In genomic region chr4:87734084-87734483, GRCh38 we compare ENCODE assay signal across 27 cellular contexts.
"Had no signal": no experiment of that assay in that cellular context is flagged by ENCODE, and none has a peak within 500 bp of the region (broad histone marks: within the 10 kb centered on the region; RNA-seq: fewer than 3 reads in every experiment).

No MANE protein-coding gene starts in this region.

- H3K27me3 ChIP-seq: pancreas, suprapubic skin, tibial nerve, vagina had no signal

- H3K4me3 Mint-ChIP-seq: naive thymus-derived CD8-positive, alpha-beta T cell; nephron; neural crest cell; stimulated activated effector memory CD8-positive, alpha-beta T cell treated with anti-CD3 and anti-CD28 coated beads, Interleukin-12 subunit alpha, Interleukin-12 subunit beta, amount 100 ng/mL, for 72 hours; stimulated activated naive CD8-positive, alpha-beta T cell treated with anti-CD3 and anti-CD28 coated beads, Interleukin-15, Interleukin-2, amounts not matched to agents 100 ng/mL and 50 ng/mL, for 24 hours; type B pancreatic cell had no signal

- H3K9me3 ChIP-seq: left ventricle myocardium inferior, pancreas, prostate gland, suprapubic skin, thoracic aorta, tibial nerve, vagina had no signal

- H3K27me3 Mint-ChIP-seq: type B pancreatic cell had no signal

- H3K27ac Mint-ChIP-seq: naive thymus-derived CD8-positive, alpha-beta T cell; nephron; stimulated activated effector memory CD8-positive, alpha-beta T cell treated with anti-CD3 and anti-CD28 coated beads, Interleukin-12 subunit alpha, Interleukin-12 subunit beta, amount 100 ng/mL, for 72 hours; stimulated activated naive CD8-positive, alpha-beta T cell treated with anti-CD3 and anti-CD28 coated beads, Interleukin-15, Interleukin-2, amounts not matched to agents 100 ng/mL and 50 ng/mL, for 24 hours; type B pancreatic cell had no signal

- ATAC-seq: naive thymus-derived CD8-positive, alpha-beta T cell; pancreas; right cardiac atrium; sciatic nerve had no signal

- H3K36me3 ChIP-seq: left ventricle myocardium inferior, pancreas, prostate gland, suprapubic skin, thoracic aorta, tibial nerve, vagina had no signal

- H3K36me3 Mint-ChIP-seq: naive thymus-derived CD8-positive, alpha-beta T cell; stimulated activated effector memory CD8-positive, alpha-beta T cell treated with anti-CD3 and anti-CD28 coated beads, Interleukin-12 subunit alpha, Interleukin-12 subunit beta, amount 100 ng/mL, for 72 hours; type B pancreatic cell had no signal

- FAIRE-seq: pancreas had no signal

- H3K4me1 Mint-ChIP-seq: naive thymus-derived CD8-positive, alpha-beta T cell; nephron; neural crest cell; stimulated activated effector memory CD8-positive, alpha-beta T cell treated with anti-CD3 and anti-CD28 coated beads, Interleukin-12 subunit alpha, Interleukin-12 subunit beta, amount 100 ng/mL, for 72 hours had no signal

- H3K9me3 Mint-ChIP-seq: naive thymus-derived CD8-positive, alpha-beta T cell; nephron; neural crest cell; stimulated activated effector memory CD8-positive, alpha-beta T cell treated with anti-CD3 and anti-CD28 coated beads, Interleukin-12 subunit alpha, Interleukin-12 subunit beta, amount 100 ng/mL, for 72 hours; stimulated activated naive CD8-positive, alpha-beta T cell treated with anti-CD3 and anti-CD28 coated beads, Interleukin-15, Interleukin-2, amounts not matched to agents 100 ng/mL and 50 ng/mL, for 24 hours; type B pancreatic cell had no signal

- H3K4me1 ChIP-seq: left ventricle myocardium inferior, pancreas, prostate gland, suprapubic skin, tibial nerve, vagina had no signal

- H3K27ac ChIP-seq: left ventricle myocardium inferior, pancreas, prostate gland, skin epidermis, suprapubic skin, thoracic aorta, tibial nerve, vagina had no signal

- H3K4me3 ChIP-seq: left ventricle myocardium inferior, lung, pancreas, prostate gland, skin epidermis, suprapubic skin, thoracic aorta, tibial nerve, vagina had no signal

- DNase-seq: hypothalamus; islet precursor cell; left ventricle myocardium inferior; naive thymus-derived CD8-positive, alpha-beta T cell; nucleus accumbens; pancreas; posterior cingulate gyrus; retina; right cardiac atrium; stimulated activated CD4-positive, alpha-beta T cell treated with anti-CD3 and anti-CD28 coated beads, Interleukin-12 subunit alpha, Interleukin-12 subunit beta, amount 100 ng/mL, for 4 hours; stimulated activated CD4-positive, alpha-beta T cell treated with anti-CD3 and anti-CD28 coated beads, Interleukin-15, amount 100 ng/mL, for 24 hours; stimulated activated CD4-positive, alpha-beta T cell treated with anti-CD3 and anti-CD28 coated beads, Interleukin-2, amount 100 ng/mL, for 24 hours; stimulated activated CD4-positive, alpha-beta T cell treated with anti-CD3 and anti-CD28 coated beads, Interleukin-4, amount 100 ng/mL, for 1 hour; stimulated activated naive CD4-positive, alpha-beta T cell had no signal
